In genomic region chr22:49209452-49210195, GRCh38 we compare ENCODE assay signal across 12 cellular contexts.
A peak's percentile ranks its signal among the peaks of the same experiment; 100 is the strongest.
DNase-seq lines count a peak whose midpoint lies in the region; ATAC-seq and TF ChIP-seq lines count a peak whose summit lies in the region.
"Had no signal": no experiment of that assay in that cellular context is flagged by ENCODE, and none has a peak within 500 bp of the region (broad histone marks: within the 10 kb centered on the region; RNA-seq: fewer than 3 reads in every experiment).

No MANE protein-coding gene starts in this region.

- DNase-seq in NCI-H1436 (lab: John Stamatoyannopoulos, UW) (peak; percentile 76), NCI-H1436 treated with DMSO at 0.1 percent for 48 hours (lab: John Stamatoyannopoulos, UW) (no peak), NCI-H345 (lab: John Stamatoyannopoulos, UW) (peak; percentile 90), dorsolateral prefrontal cortex (peak in 8 of 10 donors; percentile 15 to 52 (median 28)), sciatic nerve (ENCODE audit: low spot score) (peak; percentile 31), PC-3 (no peak)
- DNase-seq in effector memory CD4-positive, alpha-beta T cell = no peak
- DNase-seq: activated CD4-positive, alpha-beta T cell treated with anti-CD3 and anti-CD28 coated beads for 1 hour; kidney glomerular epithelial cell; NCI-H187 treated with DMSO at 0.1 percent for 48 hours had no signal

- ATAC-seq in sciatic nerve (no peak), PC-3 (no peak), HG02588 (IDR thresholded peaks at IDR 0.05; ENCODE audit: unreplicated experiment) (no peak)

- no peaks in the 10 kb centered on the region for H3F3A ChIP-seq in PC-3 (ENCODE audit: low read length, unreplicated experiment)

- no peaks in the 10 kb centered on the region for H3K9me3 ChIP-seq in effector memory CD4-positive, alpha-beta T cell (ENCODE audit: control insufficient read depth, low read length)
- no peaks in the 10 kb centered on the region for H3K9me3 ChIP-seq in PC-3 (ENCODE audit: low read length)

- no peak overlapping the region for H3K27ac ChIP-seq in dorsolateral prefrontal cortex
- no peak overlapping the region for H3K27ac ChIP-seq in effector memory CD4-positive, alpha-beta T cell (ENCODE audit: insufficient read depth, low read length, poor library complexity, severe bottlenecking)
- no peak overlapping the region for H3K27ac ChIP-seq in PC-3 (ENCODE audit: low read length)
- H3K27ac ChIP-seq: neural progenitor cell had no signal

- H3K4me3 ChIP-seq in dorsolateral prefrontal cortex (no peak overlapping the region), PC-3 (ENCODE audit: low read length) (no peak overlapping the region)
- no peak overlapping the region for H3K4me3 ChIP-seq in effector memory CD4-positive, alpha-beta T cell (ENCODE audit: insufficient read depth, low read depth, low read length, poor library complexity, severe bottlenecking)
- H3K4me3 ChIP-seq: neural progenitor cell had no signal

- no peaks in the 10 kb centered on the region for H3K4me1 ChIP-seq in effector memory CD4-positive, alpha-beta T cell (ENCODE audit: control insufficient read depth, insufficient read depth, low read length, poor library complexity, severe bottlenecking)
- H3K4me1 ChIP-seq in PC-3 (ENCODE audit: insufficient read depth, low read length) = no peaks in the 10 kb centered on the region
- H3K4me1 ChIP-seq: neural progenitor cell had no signal

- H3K4me2 ChIP-seq in PC-3 (ENCODE audit: low read length) = no peak overlapping the region
- H3K4me2 ChIP-seq: neural progenitor cell had no signal

- H3K9me2 ChIP-seq in PC-3 (replicated peaks; ENCODE audit: low read length) = no peaks in the 10 kb centered on the region

- no peaks in the 10 kb centered on the region for H3K79me2 ChIP-seq in PC-3 (ENCODE audit: low read length)

- CTCF ChIA-PET in PC-3 (lab: Charles Lee) = no interaction called here

- POLR2A ChIA-PET in PC-3 (lab: Charles Lee; ENCODE audit: unreplicated experiment) = no interaction called here

- BruUV-seq in PC-3 (replicated peaks; lab: Mats Ljungman, UMichigan) = no TSS peak

- intact Hi-C loops in dorsolateral prefrontal cortex (cut with DNase I) = no loop called here
- intact Hi-C loops in sciatic nerve (cut with DNase I) = no loop called here
- intact Hi-C loops in PC-3 (cut with micrococcal nuclease) = no loop called here

- H3K9ac ChIP-seq in PC-3 (ENCODE audit: low read length) = no peak overlapping the region
- H3K9ac ChIP-seq: neural progenitor cell had no signal

- H3K27me3 ChIP-seq in dorsolateral prefrontal cortex = peaks cover 0 to 38% (median 6%) of the 10 kb centered on the region in 45 donors
- no peaks in the 10 kb centered on the region for H3K27me3 ChIP-seq in effector memory CD4-positive, alpha-beta T cell (replicated peaks; ENCODE audit: control insufficient read depth, insufficient read depth, low read length, poor library complexity, severe bottlenecking)
- H3K27me3 ChIP-seq in PC-3 (ENCODE audit: low read length) = no peaks in the 10 kb centered on the region
- H3K27me3 ChIP-seq: neural progenitor cell had no signal

- TF ChIP-seq CTCF in dorsolateral prefrontal cortex (IDR thresholded peaks at IDR 0.05 in 54 of 56, conservative IDR thresholded peaks at IDR 0.05 in 2 of 56; ENCODE audit: low read depth in 1 of 56, partially characterized antibody in 56 of 56) = no peak
- TF ChIP-seq CTCF in PC-3 (conservative IDR thresholded peaks at IDR 0.05; ENCODE audit: low read depth, low read length) = no peak

- H2AFZ ChIP-seq in PC-3 (ENCODE audit: low read length) = no peak overlapping the region
- H2AFZ ChIP-seq: neural progenitor cell had no signal

- no peaks in the 10 kb centered on the region for H4K20me1 ChIP-seq in PC-3 (ENCODE audit: low read length)

- H3K36me3 ChIP-seq in effector memory CD4-positive, alpha-beta T cell (ENCODE audit: control insufficient read depth, insufficient read depth, low read length) = no peaks in the 10 kb centered on the region
- no peaks in the 10 kb centered on the region for H3K36me3 ChIP-seq in PC-3 (ENCODE audit: low read depth, low read length)
- H3K36me3 ChIP-seq: neural progenitor cell had no signal

Comparison
In these comparisons a context has a peak if more than half of its experiments do, and no peak if none do; other contexts are left out.
1. DNase-seq: peak in NCI-H1436 (single experiment), NCI-H345 (single experiment), dorsolateral prefrontal cortex (8 of 10) and sciatic nerve (single experiment); none in NCI-H1436 treated with DMSO at 0.1 percent for 48 hours (single experiment), effector memory CD4-positive, alpha-beta T cell (0 of 3) and PC-3 (single experiment).